8 cellular contexts compared by ENCODE assay signal in the genomic region with DNA sequence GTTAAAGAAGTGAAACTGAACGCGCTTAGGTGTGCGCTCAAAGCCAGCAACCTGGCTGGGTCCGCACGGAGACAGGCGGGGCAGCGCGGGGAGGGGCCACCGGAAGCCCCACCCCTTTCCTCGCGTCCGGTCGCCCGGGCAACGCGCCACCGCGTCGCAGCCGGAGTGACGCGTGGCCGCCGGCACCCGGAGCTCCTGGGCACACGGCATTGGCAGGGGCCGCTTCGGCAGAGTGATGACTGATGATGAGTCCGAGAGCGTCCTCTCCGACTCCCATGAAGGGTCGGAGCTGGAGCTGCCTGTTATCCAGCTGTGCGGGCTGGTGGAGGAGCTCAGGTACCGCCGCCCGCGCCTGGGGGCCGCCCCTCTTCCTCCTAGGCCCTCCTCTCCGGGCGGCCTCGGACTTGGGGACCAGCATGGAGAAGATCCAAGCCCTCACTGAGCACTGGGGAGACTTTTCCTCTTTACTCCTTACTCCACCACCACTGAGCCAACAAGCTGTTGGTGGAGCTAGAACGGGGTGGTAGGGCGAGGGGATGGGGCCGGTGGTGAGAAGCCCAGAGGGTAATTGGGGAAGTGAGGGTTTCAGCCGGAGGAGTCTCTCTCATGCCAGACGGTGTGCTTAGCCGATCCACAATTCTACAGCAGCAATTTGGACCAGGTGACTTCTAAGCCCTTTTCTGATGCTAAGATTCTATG. TPM values are rescaled to one million over a fixed set of nuclear protein-coding genes. Genes with fewer than 3 reads are reported as not detected.
DNase-seq lines count a peak whose midpoint lies in the region; ATAC-seq, FAIRE-seq and TF ChIP-seq lines count a peak whose summit lies in the region.

No MANE protein-coding gene starts in this region.

- no peak overlapping the region for H2BK120ac ChIP-seq in IMR-90 (ENCODE audit: low read depth, low read length)

- H2AFZ ChIP-seq in DND-41 (ENCODE audit: low read depth, low read length) (peak overlapping the region; percentile 87), IMR-90 (replicated peaks; ENCODE audit: low read length, poor library complexity) (peak overlapping the region; percentile 92)

- TF ChIP-seq CTCF in DND-41 (IDR thresholded peaks at IDR 0.05; ENCODE audit: borderline replicate concordance, extremely low read depth, low read length, poor library complexity, severe bottlenecking): no peak
- no peak for TF ChIP-seq CTCF in IMR-90 (conservative IDR thresholded peaks at IDR 0.05; ENCODE audit: low read depth, low read length)
- no peak for TF ChIP-seq CTCF in RWPE2 (IDR thresholded peaks at IDR 0.05; ENCODE audit: poor library complexity, severe bottlenecking)

- H4K20me1 ChIP-seq in DND-41 (ENCODE audit: insufficient read depth, low read length) (no peaks in the 10 kb centered on the region), IMR-90 (ENCODE audit: insufficient read depth, low read length) (no peaks in the 10 kb centered on the region)

- no peak for TF ChIP-seq RAD21 in IMR-90 (IDR thresholded peaks at IDR 0.05; ENCODE audit: low read length)

- H3K9ac ChIP-seq in DND-41 (ENCODE audit: low read depth, low read length) (peak overlapping the region; percentile 43), IMR-90 (ENCODE audit: low read depth, low read length) (peak overlapping the region; percentile 39)

- in situ Hi-C loops in IMR-90 (cut with MboI; ENCODE audit: low sequenced_read_pairs): no loop called here

- H4K91ac ChIP-seq in IMR-90 (ENCODE audit: insufficient read depth, low read depth, low read length): no peak overlapping the region

- no peak overlapping the region for H2BK15ac ChIP-seq in IMR-90 (ENCODE audit: low read depth, low read length)

- intact Hi-C loops in IMR-90 (cut with micrococcal nuclease): no loop called here

- H3K14ac ChIP-seq in IMR-90 (replicated peaks; ENCODE audit: low read depth, low read length): no peak overlapping the region

- H3K18ac ChIP-seq in IMR-90 (ENCODE audit: low read depth, low read length): no peak overlapping the region

- POLR2A ChIA-PET in IMR-90 (lab: Charles Lee; ENCODE audit: unreplicated experiment): no interaction called here

- DNase-seq in DND-41: peak; percentile 76
- DNase-seq in IMR-90: peak; percentile 62
- DNase-seq in RWPE2 (ENCODE audit: low spot score): peak; percentile 77
- peak; percentile 71 for DNase-seq in activated gamma-delta T cell (lab: John Stamatoyannopoulos, UW)
- peak; percentile 78 to 88 for DNase-seq in frontal cortex (ENCODE audit: low spot score in 2 of 2)
- DNase-seq in non-pigmented ciliary epithelial cell (ENCODE audit: low read depth): peak; percentile 18
- peak in 46 of 49 donors; percentile 17 to 90 (median 59) for DNase-seq in substantia nigra (lab: John Stamatoyannopoulos, UW)

- TF ChIP-seq POLR2A in IMR-90 (IDR thresholded peaks at IDR 0.05; ENCODE audit: low read depth, low read length): no peak

- peak overlapping the region; percentile 73 for H2AK9ac ChIP-seq in IMR-90 (replicated peaks; ENCODE audit: low read depth, low read length, poor library complexity)

- H3K4me3 ChIP-seq in DND-41 (ENCODE audit: low read depth in 1 of 2, low read length in 2 of 2): peak overlapping the region; percentile 24 to 79; a peak in 3 of 4 replicates
- H3K4me3 ChIP-seq in IMR-90 (ENCODE audit: insufficient read depth, low read depth, low read length): peak overlapping the region; percentile 59
- peak overlapping the region; percentile 46 for H3K4me3 ChIP-seq in RWPE2 (ENCODE audit: severe bottlenecking)

- dilution Hi-C loops in IMR-90 (cut with HindIII; ENCODE audit: low sequenced_read_pairs, unreplicated experiment): no loop called here

- peak overlapping the region; percentile 28 for H4K5ac ChIP-seq in IMR-90 (ENCODE audit: low read depth, low read length)

- no peaks in the 10 kb centered on the region for H3K79me2 ChIP-seq in DND-41 (ENCODE audit: insufficient read depth, low read length)

- H3K4me2 ChIP-seq in DND-41 (ENCODE audit: insufficient read depth, low read length): peak overlapping the region; percentile 87
- peak overlapping the region; percentile 89 for H3K4me2 ChIP-seq in IMR-90 (ENCODE audit: low read depth, low read length)

- H2BK5ac ChIP-seq in IMR-90 (ENCODE audit: low read depth, low read length, poor library complexity, severe bottlenecking): no peak overlapping the region

- 2% methylated on average over 23 of the region's 47 CpGs; no CpG with 5 or more reads in 1 of the 2 experiments for WGBS in IMR-90 (ENCODE audit: extremely low coverage in 2 of 2, insufficient read length in 1 of 2), 2 experiments

- FAIRE-seq in frontal cortex (lab: Jason Lieb, UNC): no peak

- ATAC-seq in DND-41 (ENCODE audit: insufficient read depth, low read depth): peak; percentile 93
- ATAC-seq in GM21576 (IDR thresholded peaks at IDR 0.05; ENCODE audit: unreplicated experiment): peak; percentile 91
- ATAC-seq in IMR-90 (ENCODE audit: low read depth): peak; percentile 99
- ATAC-seq in RWPE2 (ENCODE audit: low read depth): peak; percentile 95

- H3K56ac ChIP-seq in IMR-90 (ENCODE audit: extremely low read depth, insufficient read depth, low read length): no peak overlapping the region

- peak overlapping the region; percentile 40; the same call in 1 of the 2 replicates for H3K4ac ChIP-seq in IMR-90 (ENCODE audit: low read depth, low read length)

- no peak overlapping the region for H3K23ac ChIP-seq in IMR-90 (ENCODE audit: low read depth, low read length)

- BruUV-seq in IMR-90 (replicated peaks; lab: Mats Ljungman, UMichigan): no TSS peak

- peaks cover 15% of the 10 kb centered on the region for H3K4me1 ChIP-seq in DND-41 (ENCODE audit: insufficient read depth, low read length)
- H3K4me1 ChIP-seq in IMR-90 (ENCODE audit: control insufficient read depth, insufficient read depth, low read length): no peaks in the 10 kb centered on the region
- H3K4me1 ChIP-seq in RWPE2 (ENCODE audit: insufficient read depth, poor library complexity, severe bottlenecking): no peaks in the 10 kb centered on the region

- CTCF ChIA-PET in IMR-90 (lab: Yijun Ruan, JAX): interaction anchor here (1.1 kb wide), 1 partner anchor 126 kb away, joined by 4 read pairs; no protein-coding TSS in a partner anchor

- H3K27me3 ChIP-seq in DND-41 (ENCODE audit: insufficient read depth, low read length, poor library complexity) (peaks cover 8% of the 10 kb centered on the region), IMR-90 (ENCODE audit: control insufficient read depth, insufficient read depth, low read length) (peaks cover 7% of the 10 kb centered on the region), RWPE2 (ENCODE audit: insufficient read depth, poor library complexity, severe bottlenecking) (no peaks in the 10 kb centered on the region)

- H3K9me3 ChIP-seq in DND-41 (ENCODE audit: insufficient read depth, low read length, severe bottlenecking): no peaks in the 10 kb centered on the region
- H3K9me3 ChIP-seq in IMR-90 (ENCODE audit: control insufficient read depth, insufficient read depth, low read length): no peaks in the 10 kb centered on the region
- no peaks in the 10 kb centered on the region for H3K9me3 ChIP-seq in RWPE2 (ENCODE audit: severe bottlenecking)

- H3K36me3 ChIP-seq in DND-41 (ENCODE audit: insufficient read depth, low read length) (no peaks in the 10 kb centered on the region), IMR-90 (ENCODE audit: control insufficient read depth, insufficient read depth, low read length) (no peaks in the 10 kb centered on the region), RWPE2 (ENCODE audit: low read depth) (no peaks in the 10 kb centered on the region)

- H3K27ac ChIP-seq in DND-41 (ENCODE audit: low read length) (no peak overlapping the region), IMR-90 (ENCODE audit: insufficient read depth, low read length) (no peak overlapping the region), RWPE2 (ENCODE audit: poor library complexity, severe bottlenecking) (no peak overlapping the region), substantia nigra (ENCODE audit: low read depth, low read length, poor library complexity, severe bottlenecking) (peak overlapping the region; percentile 27)

- no peaks in the 10 kb centered on the region for H3K9me1 ChIP-seq in IMR-90 (ENCODE audit: insufficient read depth, low read length)

- peak overlapping the region; percentile 34 to 62; a peak in 2 of 4 replicates for H4K8ac ChIP-seq in IMR-90 (ENCODE audit: low read depth in 2 of 2, low read length in 2 of 2)

- H2BK20ac ChIP-seq in IMR-90 (ENCODE audit: low read depth, low read length): no peak overlapping the region

- no peaks in the 10 kb centered on the region for H3K79me1 ChIP-seq in IMR-90 (ENCODE audit: low read depth in 1 of 2, low read length in 2 of 2)

- no peak overlapping the region for H2AK5ac ChIP-seq in IMR-90 (ENCODE audit: low read depth, low read length)

TF ChIP-seq in IMR-90, 13 proteins besides CTCF, POLR2A, EP300 and RAD21:
- TF ChIP-seq MXI1 (IDR thresholded peaks at IDR 0.05; ENCODE audit: borderline replicate concordance, low read depth, low read length): peak; percentile 88
- TF ChIP-seq, protein P1, sequence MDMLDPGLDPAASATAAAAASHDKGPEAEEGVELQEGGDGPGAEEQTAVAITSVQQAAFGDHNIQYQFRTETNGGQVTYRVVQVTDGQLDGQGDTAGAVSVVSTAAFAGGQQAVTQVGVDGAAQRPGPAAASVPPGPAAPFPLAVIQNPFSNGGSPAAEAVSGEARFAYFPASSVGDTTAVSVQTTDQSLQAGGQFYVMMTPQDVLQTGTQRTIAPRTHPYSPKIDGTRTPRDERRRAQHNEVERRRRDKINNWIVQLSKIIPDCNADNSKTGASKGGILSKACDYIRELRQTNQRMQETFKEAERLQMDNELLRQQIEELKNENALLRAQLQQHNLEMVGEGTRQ (IDR thresholded peaks at IDR 0.05; ENCODE audit: low read depth, low read length): no peak
- TF ChIP-seq NFE2L2 (IDR thresholded peaks at IDR 0.05; ENCODE audit: low read depth, low read length): no peak
- TF ChIP-seq MAZ (IDR thresholded peaks at IDR 0.05; ENCODE audit: borderline replicate concordance, low read depth, low read length): peak; percentile 77; the same call in 1 of the 2 replicates
- 0 out of 2 replicates have a peak, but pooled peaks have one; percentile 2 for TF ChIP-seq FOS (IDR thresholded peaks at IDR 0.05; ENCODE audit: low read depth, low read length)

RNA-seq across cellular contexts. Expression of gene PRSS54, which starts 44.9 kb away (rescaled TPM):
- total RNA-seq in IMR-90 (2012; rRNA removed): not detected in 2 replicates
- polyA plus RNA-seq in IMR-90 (2012; rRNA removed): not detected in 2 replicates
- not detected in 2 replicates for polyA plus RNA-seq in IMR-90 (2012; cell fraction: cytosol; rRNA removed)
- not detected in 2 replicates for polyA plus RNA-seq in IMR-90 (2012; cell fraction: nucleus; rRNA removed; ENCODE audit: low replicate concordance)
- 0.41 TPM for total RNA-seq in frontal cortex

RNA-seq across cellular contexts. Expression of gene CSNK2A2, which starts 52.0 kb away (rescaled TPM):
- total RNA-seq in IMR-90 (2012; rRNA removed): 15.6 and 16.9 TPM in 2 replicates
- polyA plus RNA-seq in IMR-90 (2012; rRNA removed): 21.1 and 27.5 TPM in 2 replicates
- polyA plus RNA-seq in IMR-90 (2012; cell fraction: cytosol; rRNA removed): 9.9 and 19.9 TPM in 2 replicates
- 6.6 and 27.4 TPM in 2 replicates for polyA plus RNA-seq in IMR-90 (2012; cell fraction: nucleus; rRNA removed; ENCODE audit: low replicate concordance)
- total RNA-seq in frontal cortex: 17.9 TPM

Comparison
In these comparisons a context has a peak if more than half of its experiments do, and no peak if none do; other contexts are left out.
1. DNase-seq: peak in every context shown above with its lines; median percentile 83 in frontal cortex; 77 in RWPE2; 76 in DND-41; 71 in activated gamma-delta T cell; 62 in IMR-90; 59 in substantia nigra; 18 in non-pigmented ciliary epithelial cell.